In genomic region chr7:116113310-116113709, GRCh38 we compare ENCODE assay signal across 24 cellular contexts.
"Had no signal": no experiment of that assay in that cellular context is flagged by ENCODE, and none has a peak within 500 bp of the region (broad histone marks: within the 10 kb centered on the region; RNA-seq: fewer than 3 reads in every experiment).

No MANE protein-coding gene starts in this region.

- H3K36me3 Mint-ChIP-seq: activated naive CD4-positive, alpha-beta T cell treated with anti-CD3 and anti-CD28 coated beads, Interleukin-2, amount 50 U/mL, for 72 hours; brain had no signal

- H3K9me3 Mint-ChIP-seq: activated CD4-positive, alpha-beta T cell treated with anti-CD3 and anti-CD28 coated beads, Interleukin-2, amount 10 ng/mL, durations not matched to agents 7 days and 5 days; activated naive CD4-positive, alpha-beta T cell treated with anti-CD3 and anti-CD28 coated beads for 36 hours; activated T-helper 1 cell treated with anti-CD3 and anti-CD28 coated beads, Interleukin-12 subunit alpha, Interleukin-12 subunit beta, Interleukin-2, Interleukin-4 antibody, amounts not matched to agents 30 ng/mL and 10 ng/mL and 1 ng/mL, durations not matched to agents 14 hours and 24 hours and 36 hours had no signal

- H3K4me3 Mint-ChIP-seq: activated CD4-positive, alpha-beta T cell treated with anti-CD3 and anti-CD28 coated beads, Interleukin-2, amount 10 ng/mL, durations not matched to agents 7 days and 5 days; activated naive CD4-positive, alpha-beta T cell treated with anti-CD3 and anti-CD28 coated beads for 36 hours; activated T-cell treated with anti-CD3 and anti-CD28 coated beads, Interleukin-2, amount 50 U/mL, for 4 hours; activated T-helper 1 cell treated with anti-CD3 and anti-CD28 coated beads, Interleukin-12 subunit alpha, Interleukin-12 subunit beta, Interleukin-2, Interleukin-4 antibody, amounts not matched to agents 30 ng/mL and 10 ng/mL and 1 ng/mL, durations not matched to agents 14 hours and 24 hours and 36 hours; brain had no signal

- H3K4me3 ChIP-seq: adrenal gland, K562, PC-9 had no signal

- H3K27ac Mint-ChIP-seq: activated CD4-positive, alpha-beta T cell treated with anti-CD3 and anti-CD28 coated beads, Interleukin-2, amount 10 ng/mL, durations not matched to agents 7 days and 5 days; activated naive CD4-positive, alpha-beta T cell treated with anti-CD3 and anti-CD28 coated beads for 36 hours; activated naive CD4-positive, alpha-beta T cell treated with anti-CD3 and anti-CD28 coated beads, Interleukin-2, amount 50 U/mL, for 72 hours; activated T-helper 1 cell treated with anti-CD3 and anti-CD28 coated beads, Interleukin-12 subunit alpha, Interleukin-12 subunit beta, Interleukin-2, Interleukin-4 antibody, amounts not matched to agents 30 ng/mL and 10 ng/mL and 1 ng/mL, durations not matched to agents 14 hours and 24 hours and 36 hours; brain had no signal

- DNase-seq: activated CD4-positive, alpha-beta T cell treated with anti-CD3 and anti-CD28 coated beads, Interleukin-2, amount 10 ng/mL, durations not matched to agents 7 days and 5 days; activated CD4-positive, alpha-beta T cell treated with anti-CD3 and anti-CD28 coated beads, Interleukin-2, amount 50 U/mL, for 48 hours; activated CD8-positive, alpha-beta memory T cell treated with anti-CD3 and anti-CD28 coated beads, Interleukin-2, amount 50 U/mL, for 4 hours; activated gamma-delta T cell treated with Interleukin-2 at 50 U/mL for 16 hours; activated naive CD4-positive, alpha-beta T cell treated with anti-CD3 and anti-CD28 coated beads for 36 hours; activated T-cell treated with anti-CD3 and anti-CD28 coated beads for 4 hours; activated T-cell treated with anti-CD3 and anti-CD28 coated beads, Interleukin-2, amount 50 U/mL, for 4 hours; adrenal gland; anterior cingulate cortex; caudate nucleus; NCI-H1105; NCI-H1417 treated with DMSO at 0.1 percent for 48 hours; NCI-H1930; NCI-H2081 treated with DMSO at 0.1 percent for 48 hours; NCI-H510A; NCI-H526; NCI-H748 treated with DMSO at 0.1 percent for 48 hours; NK-92 treated with Interleukin-12 subunit alpha and Interleukin-12 subunit beta, amount 100 ng/mL, for 24 hours; PC-9; Right ventricle myocardium superior had no signal

- H3K4me1 Mint-ChIP-seq: activated CD4-positive, alpha-beta T cell treated with anti-CD3 and anti-CD28 coated beads, Interleukin-2, amount 10 ng/mL, durations not matched to agents 7 days and 5 days; brain had no signal
